ENCODE assay signal across 19 cellular contexts in the genomic region with DNA sequence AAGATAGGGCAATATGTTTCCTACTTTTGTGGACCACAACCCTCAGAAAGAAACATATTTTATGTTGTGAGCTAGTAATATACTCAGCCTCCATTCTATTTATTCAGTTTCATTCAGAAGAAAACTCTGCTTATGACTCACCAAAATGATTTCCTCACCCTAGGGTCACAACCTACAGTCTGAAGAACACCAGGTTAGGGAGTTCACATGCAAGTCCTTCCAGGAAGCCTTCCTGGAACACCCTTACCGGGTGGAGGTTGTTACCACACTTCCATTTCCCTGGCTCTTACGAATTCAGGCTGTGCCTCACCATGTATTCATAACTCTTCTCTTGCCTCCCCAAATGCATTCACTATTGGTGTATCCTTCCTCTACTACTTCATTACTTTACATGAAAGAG.
DNase-seq lines count a peak whose midpoint lies in the region; ATAC-seq and TF ChIP-seq lines count a peak whose summit lies in the region.
"Had no signal": no experiment of that assay in that cellular context is flagged by ENCODE, and none has a peak within 500 bp of the region (broad histone marks: within the 10 kb centered on the region; RNA-seq: fewer than 3 reads in every experiment).

No MANE protein-coding gene starts in this region.

- H3K27ac Mint-ChIP-seq in MCF 10A (ENCODE audit: low read depth, unreplicated experiment) = no peak overlapping the region
- H3K27ac Mint-ChIP-seq: activated CD4-positive, alpha-beta T cell treated with anti-CD3 and anti-CD28 coated beads, Interleukin-2, amount 10 ng/mL, durations not matched to agents 7 days and 5 days; activated T-cell treated with anti-CD3 and anti-CD28 coated beads, Interleukin-2, amount 50 U/mL, for 72 hours; CD4-positive, alpha-beta T cell; natural killer cell treated with Interleukin-12 subunit alpha and Interleukin-12 subunit beta and Interleukin-15 and Interleukin-18, amount 100 ng/mL, for 72 hours; stimulated activated memory B cell treated with anti-CD40 and anti-IgM and Interleukin-4, amounts not matched to agents 10 μg/mL and 1 μg/mL and 100 μg/mL, for 72 hours had no signal

- H3K27me3 ChIP-seq in breast epithelium = no peaks in the 10 kb centered on the region
- H3K27me3 ChIP-seq in lower lobe of right lung (ENCODE audit: low read depth) = no peaks in the 10 kb centered on the region
- H3K27me3 ChIP-seq in stomach = no peaks in the 10 kb centered on the region

- intact Hi-C loops in MCF 10A (cut with micrococcal nuclease) = no loop called here
- intact Hi-C loops in breast epithelium (cut with DNase I; ENCODE audit: low total_unique reads) = no loop called here
- intact Hi-C loops in lower lobe of right lung (cut with DNase I) = no loop called here
- intact Hi-C loops in stomach (cut with DNase I; ENCODE audit: low total_unique reads) = no loop called here

- no TSS peak for BruUV-seq in MCF 10A (replicated peaks; lab: Mats Ljungman, UMichigan)

- POLR2A ChIA-PET in MCF 10A (lab: Yijun Ruan, JAX) = no interaction called here

- TF ChIP-seq POLR2A in breast epithelium (IDR thresholded peaks at IDR 0.05) (no peak), stomach (IDR thresholded peaks at IDR 0.05) (no peak)

- no peaks in the 10 kb centered on the region for H3K27me3 Mint-ChIP-seq in MCF 10A (ENCODE audit: insufficient read depth, unreplicated experiment)
- H3K27me3 Mint-ChIP-seq: activated CD4-positive, alpha-beta T cell treated with anti-CD3 and anti-CD28 coated beads, Interleukin-2, amount 10 ng/mL, durations not matched to agents 7 days and 5 days; CD4-positive, alpha-beta T cell; natural killer cell treated with Interleukin-12 subunit alpha and Interleukin-12 subunit beta and Interleukin-15 and Interleukin-18, amount 100 ng/mL, for 72 hours; stimulated activated memory B cell treated with anti-CD40 and anti-IgM and Interleukin-4, amounts not matched to agents 10 μg/mL and 1 μg/mL and 100 μg/mL, for 72 hours had no signal

- no peak for TF ChIP-seq CTCF in MCF 10A (IDR thresholded peaks at IDR 0.05; ENCODE audit: unreplicated experiment)
- TF ChIP-seq CTCF in breast epithelium (IDR thresholded peaks at IDR 0.05) = no peak
- no peak for TF ChIP-seq CTCF in epithelial cell of proximal tubule (conservative IDR thresholded peaks at IDR 0.05; ENCODE audit: low read depth, low read length)
- TF ChIP-seq CTCF in lower lobe of right lung (IDR thresholded peaks at IDR 0.05) = no peak
- TF ChIP-seq CTCF in stomach (IDR thresholded peaks at IDR 0.05) = no peak

- H3K9me3 ChIP-seq in breast epithelium (no peaks in the 10 kb centered on the region), lower lobe of right lung (no peaks in the 10 kb centered on the region), stomach (no peaks in the 10 kb centered on the region)

- peak; percentile 61 to 70 for ATAC-seq in lower lobe of right lung
- ATAC-seq: natural killer cell treated with Interleukin-12 subunit alpha and Interleukin-12 subunit beta and Interleukin-15 and Interleukin-18, amount 100 ng/mL, for 72 hours; stimulated activated memory B cell treated with anti-CD40 and anti-IgM and Interleukin-4, amounts not matched to agents 10 μg/mL and 1 μg/mL and 100 μg/mL, for 72 hours had no signal

- DNase-seq in MCF 10A (ENCODE audit: unreplicated experiment) = peak; percentile 90
- no peak for DNase-seq in breast epithelium (ENCODE audit: low spot score in 2 of 2)
- peak; percentile 49 for DNase-seq in epithelial cell of proximal tubule (ENCODE audit: low read depth)
- DNase-seq in lower lobe of right lung = no peak
- DNase-seq in stomach = no peak
- no peak for DNase-seq in inferior parietal cortex (ENCODE audit: extremely low spot score)
- DNase-seq in hippocampal formation (lab: John Stamatoyannopoulos, UW) = no peak
- DNase-seq in NCI-H1930 (lab: John Stamatoyannopoulos, UW) = no peak
- DNase-seq: activated CD4-positive, alpha-beta T cell treated with anti-CD3 and anti-CD28 coated beads, Interleukin-2, amount 10 ng/mL, durations not matched to agents 7 days and 5 days; activated T-cell treated with anti-CD3 and anti-CD28 coated beads, Interleukin-2, amount 50 U/mL, for 72 hours; amygdala; CD4-positive, alpha-beta T cell; kidney glomerular epithelial cell; MM.1S; NCI-H2107; NCI-H82; retina had no signal

- no peaks in the 10 kb centered on the region for H3K36me3 Mint-ChIP-seq in MCF 10A (ENCODE audit: insufficient read depth, unreplicated experiment)
- H3K36me3 Mint-ChIP-seq: natural killer cell treated with Interleukin-12 subunit alpha and Interleukin-12 subunit beta and Interleukin-15 and Interleukin-18, amount 100 ng/mL, for 72 hours; stimulated activated memory B cell treated with anti-CD40 and anti-IgM and Interleukin-4, amounts not matched to agents 10 μg/mL and 1 μg/mL and 100 μg/mL, for 72 hours had no signal

- TF ChIP-seq EP300 in stomach (IDR thresholded peaks at IDR 0.05) = no peak

- H3K4me1 Mint-ChIP-seq in MCF 10A (ENCODE audit: insufficient read depth, unreplicated experiment) = peaks cover 20% of the 10 kb centered on the region
- H3K4me1 Mint-ChIP-seq: activated CD4-positive, alpha-beta T cell treated with anti-CD3 and anti-CD28 coated beads, Interleukin-2, amount 10 ng/mL, durations not matched to agents 7 days and 5 days; stimulated activated memory B cell treated with anti-CD40 and anti-IgM and Interleukin-4, amounts not matched to agents 10 μg/mL and 1 μg/mL and 100 μg/mL, for 72 hours had no signal

- no peaks in the 10 kb centered on the region for H3K36me3 ChIP-seq in breast epithelium
- no peaks in the 10 kb centered on the region for H3K36me3 ChIP-seq in lower lobe of right lung
- no peaks in the 10 kb centered on the region for H3K36me3 ChIP-seq in stomach

- no peak overlapping the region for H3K4me3 ChIP-seq in breast epithelium
- H3K4me3 ChIP-seq in epithelial cell of proximal tubule (ENCODE audit: low read depth, low read length) = no peak overlapping the region
- no peak overlapping the region for H3K4me3 ChIP-seq in lower lobe of right lung
- H3K4me3 ChIP-seq in stomach = no peak overlapping the region

- 58 to 73% (median 65%) methylated on average over 2 of the region's 2 CpGs for WGBS in stomach, 5 donors

- H3K27ac ChIP-seq in breast epithelium (peak overlapping the region in 1 of 2 donors; percentile 56), lower lobe of right lung (no peak overlapping the region), stomach (peak overlapping the region in 4 of 5 donors; percentile 10 to 53 (median 26))

- CTCF ChIA-PET in MCF 10A (lab: Yijun Ruan, JAX) = interaction anchor here (0.6 kb wide), 1 partner anchor 109 kb away, joined by 3 read pairs; no protein-coding TSS in a partner anchor

- no peak overlapping the region for H3K4me3 Mint-ChIP-seq in MCF 10A (ENCODE audit: unreplicated experiment)
- H3K4me3 Mint-ChIP-seq: activated CD4-positive, alpha-beta T cell treated with anti-CD3 and anti-CD28 coated beads, Interleukin-2, amount 10 ng/mL, durations not matched to agents 7 days and 5 days; activated T-cell treated with anti-CD3 and anti-CD28 coated beads, Interleukin-2, amount 50 U/mL, for 72 hours; CD4-positive, alpha-beta T cell; natural killer cell treated with Interleukin-12 subunit alpha and Interleukin-12 subunit beta and Interleukin-15 and Interleukin-18, amount 100 ng/mL, for 72 hours; stimulated activated memory B cell treated with anti-CD40 and anti-IgM and Interleukin-4, amounts not matched to agents 10 μg/mL and 1 μg/mL and 100 μg/mL, for 72 hours had no signal

- no peaks in the 10 kb centered on the region for H3K4me1 ChIP-seq in breast epithelium
- no peaks in the 10 kb centered on the region for H3K4me1 ChIP-seq in lower lobe of right lung
- H3K4me1 ChIP-seq in stomach = peaks cover 0 to 15% (median 3%) of the 10 kb centered on the region in 4 donors

- H3K9me3 Mint-ChIP-seq in MCF 10A (ENCODE audit: unreplicated experiment) = peaks cover 7% of the 10 kb centered on the region

Comparison
In these comparisons a context has a peak if more than half of its experiments do, and no peak if none do; other contexts are left out.
1. DNase-seq: peak in MCF 10A (single experiment) and epithelial cell of proximal tubule (single experiment); none in breast epithelium (0 of 2), lower lobe of right lung (single experiment), stomach (single experiment), inferior parietal cortex (single experiment), hippocampal formation (0 of 2) and NCI-H1930 (0 of 2).